ENCODE assay signal across 1 cellular context in genomic region chr19:2395293-2395829, GRCh38.
TF ChIP-seq lines count a peak whose summit lies in the region.
"Not testable (repeated sequence)": the region's sequence is repeated elsewhere in the genome, so short reads cannot be mapped to it uniquely, and the experiment has no call there.

No MANE protein-coding gene starts in this region.

TF ChIP-seq in HepG2, 621 proteins besides CTCF, POLR2A, EP300 and RAD21 (continued from another document and continues in another):
- TF ChIP-seq HMGXB4 (CRISPR knock-in tag; IDR thresholded peaks at IDR 0.05; ENCODE audit: borderline replicate concordance in 1 of 2, low read depth in 1 of 2) (peak in 1 of 2 experiments; percentile 39; a peak in 1 of 4 replicates), ZNF431 (CRISPR knock-in tag; IDR thresholded peaks at IDR 0.05; ENCODE audit: borderline replicate concordance, low read depth) (0 out of 2 replicates have a peak, but pooled peaks have one; percentile 32), ZNF275 (CRISPR knock-in tag; IDR thresholded peaks at IDR 0.05; ENCODE audit: borderline replicate concordance) (peak; percentile 18; the same call in 1 of the 2 replicates), ZNF687 (CRISPR knock-in tag; IDR thresholded peaks at IDR 0.05) (0 out of 2 replicates have a peak, but pooled peaks have one; percentile 24), MEIS1 (CRISPR knock-in tag; IDR thresholded peaks at IDR 0.05; ENCODE audit: borderline replicate concordance) (0 out of 2 replicates have a peak, but pooled peaks have one; percentile 4), SIX4 (CRISPR knock-in tag; IDR thresholded peaks at IDR 0.05) (peak; percentile 19; the same call in 1 of the 2 replicates), ZNF790 (CRISPR knock-in tag; IDR thresholded peaks at IDR 0.05; ENCODE audit: borderline replicate concordance) (0 out of 2 replicates have a peak, but pooled peaks have one; percentile 21), ZNF574 (CRISPR knock-in tag; IDR thresholded peaks at IDR 0.05) (peak; percentile 7; the same call in 1 of the 2 replicates), ZSCAN29 (CRISPR knock-in tag; conservative IDR thresholded peaks at IDR 0.05) (0 out of 2 replicates have a peak, but pooled peaks have one; percentile 4), ZC3H4 (CRISPR knock-in tag; IDR thresholded peaks at IDR 0.05; ENCODE audit: borderline replicate concordance) (peak; percentile 76; the same call in 1 of the 2 replicates), ZBTB3 (CRISPR knock-in tag; IDR thresholded peaks at IDR 0.05; ENCODE audit: borderline replicate concordance, low read depth) (peak; percentile 81), ZNF460 (CRISPR knock-in tag; IDR thresholded peaks at IDR 0.05; ENCODE audit: borderline replicate concordance) (peak; percentile 90), ZNF350 (CRISPR knock-in tag; IDR thresholded peaks at IDR 0.05; ENCODE audit: borderline replicate concordance, low read depth) (peak; percentile 54; the same call in 1 of the 2 replicates), CBX2 (CRISPR knock-in tag; IDR thresholded peaks at IDR 0.05; ENCODE audit: low read depth) (0 out of 2 replicates have a peak, but pooled peaks have one; percentile 46), ZMYM4 (CRISPR knock-in tag; IDR thresholded peaks at IDR 0.05) (0 out of 2 replicates have a peak, but pooled peaks have one; percentile 0), ZMYM2 (CRISPR knock-in tag; IDR thresholded peaks at IDR 0.05) (peak; percentile 27; the same call in 1 of the 2 replicates), TBX3 (IDR thresholded peaks at IDR 0.05; ENCODE audit: borderline replicate concordance) (peak; percentile 18; the same call in 1 of the 2 replicates)
- TF ChIP-seq, protein P1, sequence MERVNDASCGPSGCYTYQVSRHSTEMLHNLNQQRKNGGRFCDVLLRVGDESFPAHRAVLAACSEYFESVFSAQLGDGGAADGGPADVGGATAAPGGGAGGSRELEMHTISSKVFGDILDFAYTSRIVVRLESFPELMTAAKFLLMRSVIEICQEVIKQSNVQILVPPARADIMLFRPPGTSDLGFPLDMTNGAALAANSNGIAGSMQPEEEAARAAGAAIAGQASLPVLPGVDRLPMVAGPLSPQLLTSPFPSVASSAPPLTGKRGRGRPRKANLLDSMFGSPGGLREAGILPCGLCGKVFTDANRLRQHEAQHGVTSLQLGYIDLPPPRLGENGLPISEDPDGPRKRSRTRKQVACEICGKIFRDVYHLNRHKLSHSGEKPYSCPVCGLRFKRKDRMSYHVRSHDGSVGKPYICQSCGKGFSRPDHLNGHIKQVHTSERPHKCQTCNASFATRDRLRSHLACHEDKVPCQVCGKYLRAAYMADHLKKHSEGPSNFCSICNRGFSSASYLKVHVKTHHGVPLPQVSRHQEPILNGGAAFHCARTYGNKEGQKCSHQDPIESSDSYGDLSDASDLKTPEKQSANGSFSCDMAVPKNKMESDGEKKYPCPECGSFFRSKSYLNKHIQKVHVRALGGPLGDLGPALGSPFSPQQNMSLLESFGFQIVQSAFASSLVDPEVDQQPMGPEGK (CRISPR knock-in tag; IDR thresholded peaks at IDR 0.05), result 0 out of 2 replicates have a peak, but pooled peaks have one; percentile 4
- TF ChIP-seq, protein P2, sequence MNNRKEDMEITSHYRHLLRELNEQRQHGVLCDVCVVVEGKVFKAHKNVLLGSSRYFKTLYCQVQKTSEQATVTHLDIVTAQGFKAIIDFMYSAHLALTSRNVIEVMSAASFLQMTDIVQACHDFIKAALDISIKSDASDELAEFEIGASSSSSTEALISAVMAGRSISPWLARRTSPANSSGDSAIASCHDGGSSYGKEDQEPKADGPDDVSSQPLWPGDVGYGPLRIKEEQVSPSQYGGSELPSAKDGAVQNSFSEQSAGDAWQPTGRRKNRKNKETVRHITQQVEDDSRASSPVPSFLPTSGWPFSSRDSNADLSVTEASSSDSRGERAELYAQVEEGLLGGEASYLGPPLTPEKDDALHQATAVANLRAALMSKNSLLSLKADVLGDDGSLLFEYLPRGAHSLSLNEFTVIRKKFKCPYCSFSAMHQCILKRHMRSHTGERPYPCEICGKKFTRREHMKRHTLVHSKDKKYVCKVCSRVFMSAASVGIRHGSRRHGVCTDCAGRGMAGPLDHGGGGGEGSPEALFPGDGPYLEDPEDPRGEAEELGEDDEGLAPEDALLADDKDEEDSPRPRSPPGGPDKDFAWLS (CRISPR knock-in tag; IDR thresholded peaks at IDR 0.05; ENCODE audit: borderline replicate concordance), result 0 out of 2 replicates have a peak, but pooled peaks have one; percentile 27
- TF ChIP-seq, protein P3, sequence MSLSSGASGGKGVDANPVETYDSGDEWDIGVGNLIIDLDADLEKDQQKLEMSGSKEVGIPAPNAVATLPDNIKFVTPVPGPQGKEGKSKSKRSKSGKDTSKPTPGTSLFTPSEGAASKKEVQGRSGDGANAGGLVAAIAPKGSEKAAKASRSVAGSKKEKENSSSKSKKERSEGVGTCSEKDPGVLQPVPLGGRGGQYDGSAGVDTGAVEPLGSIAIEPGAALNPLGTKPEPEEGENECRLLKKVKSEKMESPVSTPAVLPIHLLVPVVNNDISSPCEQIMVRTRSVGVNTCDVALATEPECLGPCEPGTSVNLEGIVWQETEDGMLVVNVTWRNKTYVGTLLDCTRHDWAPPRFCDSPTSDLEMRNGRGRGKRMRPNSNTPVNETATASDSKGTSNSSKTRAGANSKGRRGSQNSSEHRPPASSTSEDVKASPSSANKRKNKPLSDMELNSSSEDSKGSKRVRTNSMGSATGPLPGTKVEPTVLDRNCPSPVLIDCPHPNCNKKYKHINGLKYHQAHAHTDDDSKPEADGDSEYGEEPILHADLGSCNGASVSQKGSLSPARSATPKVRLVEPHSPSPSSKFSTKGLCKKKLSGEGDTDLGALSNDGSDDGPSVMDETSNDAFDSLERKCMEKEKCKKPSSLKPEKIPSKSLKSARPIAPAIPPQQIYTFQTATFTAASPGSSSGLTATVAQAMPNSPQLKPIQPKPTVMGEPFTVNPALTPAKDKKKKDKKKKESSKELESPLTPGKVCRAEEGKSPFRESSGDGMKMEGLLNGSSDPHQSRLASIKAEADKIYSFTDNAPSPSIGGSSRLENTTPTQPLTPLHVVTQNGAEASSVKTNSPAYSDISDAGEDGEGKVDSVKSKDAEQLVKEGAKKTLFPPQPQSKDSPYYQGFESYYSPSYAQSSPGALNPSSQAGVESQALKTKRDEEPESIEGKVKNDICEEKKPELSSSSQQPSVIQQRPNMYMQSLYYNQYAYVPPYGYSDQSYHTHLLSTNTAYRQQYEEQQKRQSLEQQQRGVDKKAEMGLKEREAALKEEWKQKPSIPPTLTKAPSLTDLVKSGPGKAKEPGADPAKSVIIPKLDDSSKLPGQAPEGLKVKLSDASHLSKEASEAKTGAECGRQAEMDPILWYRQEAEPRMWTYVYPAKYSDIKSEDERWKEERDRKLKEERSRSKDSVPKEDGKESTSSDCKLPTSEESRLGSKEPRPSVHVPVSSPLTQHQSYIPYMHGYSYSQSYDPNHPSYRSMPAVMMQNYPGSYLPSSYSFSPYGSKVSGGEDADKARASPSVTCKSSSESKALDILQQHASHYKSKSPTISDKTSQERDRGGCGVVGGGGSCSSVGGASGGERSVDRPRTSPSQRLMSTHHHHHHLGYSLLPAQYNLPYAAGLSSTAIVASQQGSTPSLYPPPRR (CRISPR knock-in tag; IDR thresholded peaks at IDR 0.05; ENCODE audit: borderline replicate concordance), result 0 out of 2 replicates have a peak, but pooled peaks have one; percentile 27
- TF ChIP-seq, protein P4, sequence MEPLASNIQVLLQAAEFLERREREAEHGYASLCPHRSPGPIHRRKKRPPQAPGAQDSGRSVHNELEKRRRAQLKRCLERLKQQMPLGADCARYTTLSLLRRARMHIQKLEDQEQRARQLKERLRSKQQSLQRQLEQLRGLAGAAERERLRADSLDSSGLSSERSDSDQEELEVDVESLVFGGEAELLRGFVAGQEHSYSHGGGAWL (CRISPR knock-in tag; IDR thresholded peaks at IDR 0.05), result 0 out of 2 replicates have a peak, but pooled peaks have one; percentile 4
- TF ChIP-seq CBX2 (IDR thresholded peaks at IDR 0.05; ENCODE audit: low read depth, low read length), result not testable (repeated sequence)
- TF ChIP-seq, protein P5, sequence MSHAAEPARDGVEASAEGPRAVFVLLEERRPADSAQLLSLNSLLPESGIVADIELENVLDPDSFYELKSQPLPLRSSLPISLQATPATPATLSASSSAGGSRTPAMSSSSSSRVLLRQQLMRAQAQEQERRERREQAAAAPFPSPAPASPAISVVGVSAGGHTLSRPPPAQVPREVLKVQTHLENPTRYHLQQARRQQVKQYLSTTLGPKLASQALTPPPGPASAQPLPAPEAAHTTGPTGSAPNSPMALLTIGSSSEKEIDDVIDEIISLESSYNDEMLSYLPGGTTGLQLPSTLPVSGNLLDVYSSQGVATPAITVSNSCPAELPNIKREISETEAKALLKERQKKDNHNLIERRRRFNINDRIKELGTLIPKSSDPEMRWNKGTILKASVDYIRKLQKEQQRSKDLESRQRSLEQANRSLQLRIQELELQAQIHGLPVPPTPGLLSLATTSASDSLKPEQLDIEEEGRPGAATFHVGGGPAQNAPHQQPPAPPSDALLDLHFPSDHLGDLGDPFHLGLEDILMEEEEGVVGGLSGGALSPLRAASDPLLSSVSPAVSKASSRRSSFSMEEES (CRISPR knock-in tag; IDR thresholded peaks at IDR 0.05), result peak; percentile 49; the same call in 1 of the 2 replicates
- TF ChIP-seq, protein P6, sequence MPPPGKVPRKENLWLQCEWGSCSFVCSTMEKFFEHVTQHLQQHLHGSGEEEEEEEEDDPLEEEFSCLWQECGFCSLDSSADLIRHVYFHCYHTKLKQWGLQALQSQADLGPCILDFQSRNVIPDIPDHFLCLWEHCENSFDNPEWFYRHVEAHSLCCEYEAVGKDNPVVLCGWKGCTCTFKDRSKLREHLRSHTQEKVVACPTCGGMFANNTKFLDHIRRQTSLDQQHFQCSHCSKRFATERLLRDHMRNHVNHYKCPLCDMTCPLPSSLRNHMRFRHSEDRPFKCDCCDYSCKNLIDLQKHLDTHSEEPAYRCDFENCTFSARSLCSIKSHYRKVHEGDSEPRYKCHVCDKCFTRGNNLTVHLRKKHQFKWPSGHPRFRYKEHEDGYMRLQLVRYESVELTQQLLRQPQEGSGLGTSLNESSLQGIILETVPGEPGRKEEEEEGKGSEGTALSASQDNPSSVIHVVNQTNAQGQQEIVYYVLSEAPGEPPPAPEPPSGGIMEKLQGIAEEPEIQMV (CRISPR knock-in tag; IDR thresholded peaks at IDR 0.05; ENCODE audit: low read depth), result peak; percentile 49; the same call in 1 of the 2 replicates
